Comparison of ENCODE assay signal across 17 cellular contexts in genomic region chr11:44793350-44794090, GRCh38.
DNase-seq lines count a peak whose midpoint lies in the region; ATAC-seq and TF ChIP-seq lines count a peak whose summit lies in the region.
"Had no signal": no experiment of that assay in that cellular context is flagged by ENCODE, and none has a peak within 500 bp of the region (broad histone marks: within the 10 kb centered on the region; RNA-seq: fewer than 3 reads in every experiment).

No MANE protein-coding gene starts in this region.

- H3K36me3 ChIP-seq in left ventricle myocardium inferior (no peaks in the 10 kb centered on the region), upper lobe of right lung (no peaks in the 10 kb centered on the region), gastrocnemius medialis (no peaks in the 10 kb centered on the region)
- peaks cover 7% of the 10 kb centered on the region for H3K36me3 ChIP-seq in effector memory CD4-positive, alpha-beta T cell (ENCODE audit: control insufficient read depth, insufficient read depth, low read length)
- H3K36me3 ChIP-seq: breast epithelium had no signal

- H3K9me3 ChIP-seq in left ventricle myocardium inferior (replicated peaks) (no peaks in the 10 kb centered on the region), upper lobe of right lung (no peaks in the 10 kb centered on the region), gastrocnemius medialis (no peaks in the 10 kb centered on the region)
- H3K9me3 ChIP-seq in effector memory CD4-positive, alpha-beta T cell (ENCODE audit: control insufficient read depth, low read length): no peaks in the 10 kb centered on the region
- H3K9me3 ChIP-seq: breast epithelium had no signal

- DNase-seq in Right ventricle myocardium inferior (ENCODE audit: missing footprints) (no peak), left ventricle myocardium inferior (no peak), choroid plexus epithelial cell (ENCODE audit: low read depth) (peak; percentile 65), iris pigment epithelial cell (ENCODE audit: low read depth) (peak; percentile 33), upper lobe of right lung (peak; percentile 22), ACHN (no peak), gastrocnemius medialis (no peak)
- no peak for DNase-seq in effector memory CD4-positive, alpha-beta T cell
- DNase-seq: activated B cell treated with CpG ODN at 0.5 μM for 24 hours; activated CD8-positive, alpha-beta memory T cell treated with anti-CD3 and anti-CD28 coated beads, Interleukin-2, amount 10 ng/mL, durations not matched to agents 7 days and 5 days; activated naive CD4-positive, alpha-beta T cell; head of caudate nucleus; NCI-H1092 treated with DMSO at 0.1 percent for 48 hours; stimulated activated naive B cell treated with anti-CD40 and anti-IgM and Interleukin-4, amounts not matched to agents 10 μg/mL and 1 μg/mL and 100 μg/mL, for 72 hours; T-cell had no signal

- H3K27me3 ChIP-seq in left ventricle myocardium inferior (ENCODE audit: low read depth) (no peaks in the 10 kb centered on the region), upper lobe of right lung (no peaks in the 10 kb centered on the region), gastrocnemius medialis (no peaks in the 10 kb centered on the region)
- H3K27me3 ChIP-seq in effector memory CD4-positive, alpha-beta T cell (replicated peaks; ENCODE audit: control insufficient read depth, insufficient read depth, low read length, poor library complexity, severe bottlenecking): no peaks in the 10 kb centered on the region
- H3K27me3 ChIP-seq: breast epithelium had no signal

- H3K4me3 ChIP-seq in left ventricle myocardium inferior (no peak overlapping the region), choroid plexus epithelial cell (ENCODE audit: low read depth, low read length) (no peak overlapping the region), upper lobe of right lung (no peak overlapping the region), gastrocnemius medialis (no peak overlapping the region)
- H3K4me3 ChIP-seq in effector memory CD4-positive, alpha-beta T cell (ENCODE audit: insufficient read depth, low read depth, low read length, poor library complexity, severe bottlenecking): no peak overlapping the region
- H3K4me3 ChIP-seq: breast epithelium had no signal

- intact Hi-C loops in Right ventricle myocardium inferior (cut with DNase I) (no loop called here), left ventricle myocardium inferior (cut with micrococcal nuclease) (no loop called here), upper lobe of right lung (cut with DNase I) (no loop called here), gastrocnemius medialis (cut with DNase I; ENCODE audit: low total_unique reads) (no loop called here)

- no peak for TF ChIP-seq POLR2A in gastrocnemius medialis (IDR thresholded peaks at IDR 0.05)

- peak; percentile 33 for ATAC-seq in Right ventricle myocardium inferior
- ATAC-seq in upper lobe of right lung: no peak
- ATAC-seq in gastrocnemius medialis: no peak
- ATAC-seq: activated CD8-positive, alpha-beta memory T cell treated with anti-CD3 and anti-CD28 coated beads, Interleukin-2, amount 10 ng/mL, durations not matched to agents 7 days and 5 days; naive thymus-derived CD8-positive, alpha-beta T cell; stimulated activated naive B cell treated with anti-CD40 and anti-IgM and Interleukin-4, amounts not matched to agents 10 μg/mL and 1 μg/mL and 100 μg/mL, for 72 hours; T-cell had no signal

- in situ Hi-C loops in ACHN (cut with HindIII; ENCODE audit: low pct_ligation_motif_present, low pct_unique_long_range_greater_than_20kb, low sequenced_read_pairs): no loop called here
- in situ Hi-C loops in gastrocnemius medialis (cut with MboI; ENCODE audit: low sequenced_read_pairs in 4 of 4): no loop called here

- no peak overlapping the region for H3K27ac ChIP-seq in left ventricle myocardium inferior (replicated peaks)
- H3K27ac ChIP-seq in upper lobe of right lung: no peak overlapping the region
- no peak overlapping the region for H3K27ac ChIP-seq in effector memory CD4-positive, alpha-beta T cell (ENCODE audit: insufficient read depth, low read length, poor library complexity, severe bottlenecking)
- H3K27ac ChIP-seq in gastrocnemius medialis: no peak overlapping the region
- H3K27ac ChIP-seq: breast epithelium had no signal

- TF ChIP-seq CTCF in left ventricle myocardium inferior (IDR thresholded peaks at IDR 0.05; ENCODE audit: borderline replicate concordance) (no peak), choroid plexus epithelial cell (conservative IDR thresholded peaks at IDR 0.05; ENCODE audit: low read depth, low read length) (no peak), upper lobe of right lung (IDR thresholded peaks at IDR 0.05) (no peak), gastrocnemius medialis (IDR thresholded peaks at IDR 0.05 in 4 of 5, conservative IDR thresholded peaks at IDR 0.05 in 1 of 5) (no peak)

- H3K4me1 ChIP-seq in left ventricle myocardium inferior (peaks cover 59% of the 10 kb centered on the region), upper lobe of right lung (no peaks in the 10 kb centered on the region), gastrocnemius medialis (no peaks in the 10 kb centered on the region)
- no peaks in the 10 kb centered on the region for H3K4me1 ChIP-seq in effector memory CD4-positive, alpha-beta T cell (ENCODE audit: control insufficient read depth, insufficient read depth, low read length, poor library complexity, severe bottlenecking)
- H3K4me1 ChIP-seq: breast epithelium had no signal

Comparison
In these comparisons a context has a peak if more than half of its experiments do, and no peak if none do; other contexts are left out.
1. DNase-seq: peak in choroid plexus epithelial cell (single experiment), iris pigment epithelial cell (single experiment) and upper lobe of right lung (single experiment); none in Right ventricle myocardium inferior (single experiment), left ventricle myocardium inferior (single experiment), ACHN (single experiment), effector memory CD4-positive, alpha-beta T cell (0 of 3) and gastrocnemius medialis (0 of 2).